ENCODE assay signal across 22 cellular contexts in genomic region chr22:24149191-24149590, GRCh38. TPM values are rescaled to one million over a fixed set of nuclear protein-coding genes. Genes with fewer than 3 reads are reported as not detected.
A peak's percentile ranks its signal among the peaks of the same experiment; 100 is the strongest.
DNase-seq lines count a peak whose midpoint lies in the region; ATAC-seq and TF ChIP-seq lines count a peak whose summit lies in the region.
"Had no signal": no experiment of that assay in that cellular context is flagged by ENCODE, and none has a peak within 500 bp of the region (broad histone marks: within the 10 kb centered on the region; RNA-seq: fewer than 3 reads in every experiment).

No MANE protein-coding gene starts in this region.

- H3K27ac Mint-ChIP-seq in activated T-helper 17 cell treated with anti-CD3 and anti-CD28 coated beads, Interleukin-2, amount 50 U/mL, for 72 hours: peak overlapping the region; percentile 34
- peak overlapping the region in 8 of 9 donors; percentile 42 to 99 (median 89) for H3K27ac Mint-ChIP-seq in naive thymus-derived CD4-positive, alpha-beta T cell
- H3K27ac Mint-ChIP-seq: activated B cell treated with CpG ODN at 0.5 μM for 24 hours; activated T-helper 2 cell treated with anti-CD3 and anti-CD28 coated beads, Interferon-gamma antibody, Interleukin-2, Interleukin-4, amounts not matched to agents 10 μg/mL and 5 μg/mL and 100 μg/mL, durations not matched to agents 14 hours and 24 hours and 36 hours; memory B cell; progenitor cell of endocrine pancreas had no signal

- TF ChIP-seq POLR2A in uterus (IDR thresholded peaks at IDR 0.05) (no peak), adrenal gland (IDR thresholded peaks at IDR 0.05) (no peak)

- H3K36me3 ChIP-seq in cardiac muscle cell (no peaks in the 10 kb centered on the region), uterus (no peaks in the 10 kb centered on the region), adrenal gland (replicated peaks in 1 of 2) (no peaks in the 10 kb centered on the region)
- H3K36me3 ChIP-seq in naive thymus-derived CD4-positive, alpha-beta T cell (ENCODE audit: control insufficient read depth in 2 of 3, insufficient read depth in 3 of 3, low read length in 3 of 3): peaks cover 0 to 5% (median 0%) of the 10 kb centered on the region in 3 experiments
- H3K36me3 ChIP-seq: MG63 had no signal

- CTCF ChIA-PET in naive thymus-derived CD4-positive, alpha-beta T cell (lab: Charles Lee): no interaction called here

- H3K27ac ChIP-seq in cardiac muscle cell: peak overlapping the region; percentile 99
- peak overlapping the region; percentile 31 for H3K27ac ChIP-seq in naive thymus-derived CD4-positive, alpha-beta T cell (ENCODE audit: low read depth, low read length)
- H3K27ac ChIP-seq in uterus: peak overlapping the region; percentile 84 to 90
- peak overlapping the region in 1 of 5 donors; percentile 77 for H3K27ac ChIP-seq in adrenal gland

- no peaks in the 10 kb centered on the region for H3K27me3 Mint-ChIP-seq in activated T-helper 17 cell treated with anti-CD3 and anti-CD28 coated beads, Interleukin-2, amount 50 U/mL, for 72 hours
- no peaks in the 10 kb centered on the region for H3K27me3 Mint-ChIP-seq in naive thymus-derived CD4-positive, alpha-beta T cell
- H3K27me3 Mint-ChIP-seq: activated B cell treated with CpG ODN at 0.5 μM for 24 hours, memory B cell, naive B cell had no signal

- H3K4me3 ChIP-seq in cardiac muscle cell (no peak overlapping the region), uterus (no peak overlapping the region), adrenal gland (no peak overlapping the region)
- no peak overlapping the region for H3K4me3 ChIP-seq in naive thymus-derived CD4-positive, alpha-beta T cell (ENCODE audit: low read length)
- H3K4me3 ChIP-seq: MG63 had no signal

- peaks cover 38% of the 10 kb centered on the region for H3K4me1 Mint-ChIP-seq in activated T-helper 17 cell treated with anti-CD3 and anti-CD28 coated beads, Interleukin-2, amount 50 U/mL, for 72 hours
- H3K4me1 Mint-ChIP-seq in naive thymus-derived CD4-positive, alpha-beta T cell: peaks cover 58 to 96% (median 92%) of the 10 kb centered on the region in 7 donors

- peaks cover 4% of the 10 kb centered on the region for H3K36me3 Mint-ChIP-seq in activated T-helper 17 cell treated with anti-CD3 and anti-CD28 coated beads, Interleukin-2, amount 50 U/mL, for 72 hours (ENCODE audit: low read depth)
- peaks cover 0 to 16% (median 0%) of the 10 kb centered on the region in 5 donors for H3K36me3 Mint-ChIP-seq in naive thymus-derived CD4-positive, alpha-beta T cell
- H3K36me3 Mint-ChIP-seq: memory B cell, naive B cell had no signal

- WGBS in adrenal gland, 4 donors: 88 to 99% (median 91%) methylated on average over 4 of the region's 4 CpGs

- no peaks in the 10 kb centered on the region for H3K27me3 ChIP-seq in cardiac muscle cell
- H3K27me3 ChIP-seq in naive thymus-derived CD4-positive, alpha-beta T cell (ENCODE audit: control insufficient read depth in 2 of 2, insufficient read depth in 2 of 2, low read length in 2 of 2): no peaks in the 10 kb centered on the region
- no peaks in the 10 kb centered on the region for H3K27me3 ChIP-seq in uterus
- no peaks in the 10 kb centered on the region for H3K27me3 ChIP-seq in adrenal gland
- H3K27me3 ChIP-seq: MG63 had no signal

- H3K4me3 Mint-ChIP-seq in activated T-helper 17 cell treated with anti-CD3 and anti-CD28 coated beads, Interleukin-2, amount 50 U/mL, for 72 hours: no peak overlapping the region
- H3K4me3 Mint-ChIP-seq in naive thymus-derived CD4-positive, alpha-beta T cell: no peak overlapping the region
- H3K4me3 Mint-ChIP-seq: activated B cell treated with CpG ODN at 0.5 μM for 24 hours; memory B cell; T-helper 2 cell treated with Interferon-gamma antibody and Interleukin-4, amounts not matched to agents 5 μg/mL and 100 μg/mL, for 36 hours had no signal

- no peak for TF ChIP-seq CTCF in cardiac muscle cell (IDR thresholded peaks at IDR 0.05; ENCODE audit: low read depth, low read length)
- no peak for TF ChIP-seq CTCF in uterus (IDR thresholded peaks at IDR 0.05)
- TF ChIP-seq CTCF in omental fat pad (IDR thresholded peaks at IDR 0.05): no peak
- no peak for TF ChIP-seq CTCF in adrenal gland (IDR thresholded peaks at IDR 0.05)

- no peaks in the 10 kb centered on the region for H3K9me3 Mint-ChIP-seq in activated T-helper 17 cell treated with anti-CD3 and anti-CD28 coated beads, Interleukin-2, amount 50 U/mL, for 72 hours
- H3K9me3 Mint-ChIP-seq in naive thymus-derived CD4-positive, alpha-beta T cell: peaks cover 0 to 2% (median 0%) of the 10 kb centered on the region in 11 donors
- H3K9me3 Mint-ChIP-seq: activated B cell treated with CpG ODN at 0.5 μM for 24 hours; activated T-helper 2 cell treated with anti-CD3 and anti-CD28 coated beads, Interferon-gamma antibody, Interleukin-2, Interleukin-4, amounts not matched to agents 10 μg/mL and 5 μg/mL and 100 μg/mL, durations not matched to agents 14 hours and 24 hours and 36 hours; memory B cell; naive B cell; T-helper 2 cell treated with Interferon-gamma antibody and Interleukin-4, amounts not matched to agents 5 μg/mL and 100 μg/mL, for 36 hours had no signal

- no peaks in the 10 kb centered on the region for H3K9me3 ChIP-seq in cardiac muscle cell (ENCODE audit: low read depth)
- no peaks in the 10 kb centered on the region for H3K9me3 ChIP-seq in naive thymus-derived CD4-positive, alpha-beta T cell (ENCODE audit: control insufficient read depth in 2 of 3, low read length in 3 of 3)
- H3K9me3 ChIP-seq in uterus: no peaks in the 10 kb centered on the region
- H3K9me3 ChIP-seq in adrenal gland (replicated peaks in 1 of 3): no peaks in the 10 kb centered on the region
- H3K9me3 ChIP-seq: MG63 had no signal

- peaks cover 86% of the 10 kb centered on the region for H3K4me1 ChIP-seq in cardiac muscle cell (ENCODE audit: low read depth)
- H3K4me1 ChIP-seq in naive thymus-derived CD4-positive, alpha-beta T cell (ENCODE audit: control insufficient read depth in 2 of 2, insufficient read depth in 2 of 2, low read length in 2 of 2): peaks cover 41 to 65% of the 10 kb centered on the region in 2 donors
- H3K4me1 ChIP-seq in uterus: peaks cover 19% of the 10 kb centered on the region in 2 donors
- peaks cover 39 to 43% of the 10 kb centered on the region in 2 donors for H3K4me1 ChIP-seq in adrenal gland (replicated peaks in 1 of 2)

- intact Hi-C loops in left ventricle myocardium superior (cut with micrococcal nuclease): no loop called here
- intact Hi-C loops in naive thymus-derived CD4-positive, alpha-beta T cell (cut with micrococcal nuclease): no loop called here
- intact Hi-C loops in uterus (cut with DNase I; ENCODE audit: low total_unique reads): no loop called here
- intact Hi-C loops in adrenal gland (cut with DNase I): no loop called here

- ATAC-seq in left ventricle myocardium superior: no peak
- ATAC-seq in activated T-helper 17 cell treated with anti-CD3 and anti-CD28 coated beads, Interleukin-2, amount 50 U/mL, for 72 hours (replicated peaks): no peak
- no peak for ATAC-seq in naive thymus-derived CD4-positive, alpha-beta T cell
- ATAC-seq in omental fat pad (ENCODE audit: low FRiP score): no peak
- no peak for ATAC-seq in GM21576 (IDR thresholded peaks at IDR 0.05; ENCODE audit: unreplicated experiment)
- ATAC-seq: HCT116 had no signal

- POLR2A ChIA-PET in naive thymus-derived CD4-positive, alpha-beta T cell (lab: Charles Lee): interaction anchor here (19.7 kb wide), 1 partner anchor 10 kb away, joined by 296 read pairs; no protein-coding TSS in a partner anchor

- no peak for DNase-seq in cardiac muscle cell (ENCODE audit: low read depth in 1 of 2, low spot score in 1 of 2)
- no peak for DNase-seq in left ventricle myocardium superior
- no peak for DNase-seq in naive thymus-derived CD4-positive, alpha-beta T cell
- no peak for DNase-seq in uterus
- DNase-seq in omental fat pad (ENCODE audit: low spot score): no peak
- no peak for DNase-seq in adrenal gland
- DNase-seq: activated B cell treated with CpG ODN at 0.5 μM for 24 hours; DND-41; hypothalamus; islet precursor cell; MG63; naive B cell; NCI-H146; small intestine; stimulated activated CD4-positive, alpha-beta T cell treated with anti-CD3 and anti-CD28 coated beads, Interleukin-4, amount 100 ng/mL, for 1 hour had no signal

RNA-seq across cellular contexts. Expression of gene SUSD2, which starts 32.1 kb away (rescaled TPM):
- 2.2 and 2.6 TPM in 2 replicates for total RNA-seq in cardiac muscle cell
- polyA plus RNA-seq in cardiac muscle cell: 1.8 and 2.2 TPM in 2 replicates
- total RNA-seq in left ventricle myocardium superior: 3.3 TPM
- total RNA-seq in activated T-helper 17 cell treated with anti-CD3 and anti-CD28 coated beads, Interleukin-2, amount 50 U/mL, for 72 hours: 1 to 10 TPM in 1 of 2 donors, under 1 TPM in 1; 0.66 to 1.5 TPM
- 1 to 10 TPM; 1.0 to 2.3 (median 1.7) TPM for total RNA-seq in naive thymus-derived CD4-positive, alpha-beta T cell
- polyA plus RNA-seq in naive thymus-derived CD4-positive, alpha-beta T cell: under 1 TPM in 1 of 2 donors, not detected in 1; 0.40 TPM
- 10 to 100 TPM in 1 of 4 donors, 1 to 10 TPM in 2, under 1 TPM in 1; 0.88 to 17.6 (median 2.8) TPM for total RNA-seq in uterus
- total RNA-seq in omental fat pad: 1 to 10 TPM; 2.3 to 8.0 (median 4.7) TPM
- 10 to 100 TPM in 5 of 8 donors, 1 to 10 TPM in 3; 3.0 to 62.7 (median 22.3) TPM for total RNA-seq in adrenal gland
- 10 to 100 TPM in 2 of 3 donors, 1 to 10 TPM in 1; 3.2 to 30.8 (median 23.2) TPM for polyA plus RNA-seq in adrenal gland
